Comparison of ENCODE assay signal across 16 cellular contexts in genomic region chr1:204266504-204267034, GRCh38. TPM values are rescaled to one million over a fixed set of nuclear protein-coding genes. Genes with fewer than 3 reads are reported as not detected.
A peak's percentile ranks its signal among the peaks of the same experiment; 100 is the strongest.
DNase-seq lines count a peak whose midpoint lies in the region; TF ChIP-seq lines count a peak whose summit lies in the region.
"Had no signal": no experiment of that assay in that cellular context is flagged by ENCODE, and none has a peak within 500 bp of the region (broad histone marks: within the 10 kb centered on the region; RNA-seq: fewer than 3 reads in every experiment).

No MANE protein-coding gene starts in this region.

- H3K4me1 ChIP-seq in BLaER1 = peaks cover 100% of the 10 kb centered on the region

- H3K9ac ChIP-seq in BLaER1 = no peak overlapping the region

- CTCF ChIA-PET in GM10248 (lab: Yijun Ruan, JAX) = interaction anchor here (1.1 to 2.6 kb wide), 4 partner anchors 12 to 1222 kb away, joined by 3 to 8 read pairs (median 3); no protein-coding TSS in a partner anchor

- no peak for TF ChIP-seq CTCF in fibroblast of the aortic adventitia (IDR thresholded peaks at IDR 0.05; ENCODE audit: insufficient read depth, low read length)
- TF ChIP-seq CTCF in neural crest cell (conservative IDR thresholded peaks at IDR 0.05) = no peak
- TF ChIP-seq CTCF in GM10248 (IDR thresholded peaks at IDR 0.05; ENCODE audit: control extremely low read depth, extremely low read depth, low read depth, missing control alignments) = no peak

- POLR2A ChIA-PET in GM10248 (lab: Yijun Ruan, JAX) = no interaction called here

- H3K36me3 Mint-ChIP-seq in neural crest cell (ENCODE audit: low read depth) = no peaks in the 10 kb centered on the region
- H3K36me3 Mint-ChIP-seq: activated naive CD8-positive, alpha-beta T cell; T-cell had no signal

- H3K4me1 Mint-ChIP-seq in neural crest cell = peaks cover 25% of the 10 kb centered on the region
- H3K4me1 Mint-ChIP-seq: central memory CD8-positive, alpha-beta T cell; T-cell had no signal

- peak overlapping the region; percentile 79 for H3K27ac Mint-ChIP-seq in neural crest cell (ENCODE audit: unreplicated experiment)
- H3K27ac Mint-ChIP-seq: activated naive CD8-positive, alpha-beta T cell; T-cell had no signal

- no peaks in the 10 kb centered on the region for H3K9me3 ChIP-seq in BLaER1
- H3K9me3 ChIP-seq: heart left ventricle, testis had no signal

- H3K36me3 ChIP-seq in BLaER1 = no peaks in the 10 kb centered on the region

- no peaks in the 10 kb centered on the region for H4K20me1 ChIP-seq in BLaER1

- no peaks in the 10 kb centered on the region for H3K27me3 ChIP-seq in BLaER1
- H3K27me3 ChIP-seq: heart left ventricle, testis had no signal

- H3K4me3 ChIP-seq in BLaER1 (no peak overlapping the region), fibroblast of the aortic adventitia (ENCODE audit: low read depth, low read length) (no peak overlapping the region)
- H3K4me3 ChIP-seq: heart left ventricle, testis had no signal

- DNase-seq in LoVo (ENCODE audit: low spot score) (peak; percentile 22), fibroblast of the aortic adventitia (ENCODE audit: low read depth) (peak; percentile 15), neural crest cell (ENCODE audit: low read depth, low spot score) (no peak), SKM-1 (lab: John Stamatoyannopoulos, UW; ENCODE audit: unreplicated experiment) (no peak), GM10248 (ENCODE audit: extremely low spot score) (no peak), NCI-H2171 (lab: John Stamatoyannopoulos, UW) (no peak), NCI-H1694 (lab: John Stamatoyannopoulos, UW) (no peak)
- DNase-seq: EL, heart left ventricle, NCI-H446, OCI-M1, T-cell, testis had no signal

- H3K4me2 ChIP-seq in BLaER1 = peak overlapping the region; percentile 94; the same call in 1 of the 2 replicates

- H3K4me3 Mint-ChIP-seq in neural crest cell = no peak overlapping the region
- H3K4me3 Mint-ChIP-seq: activated naive CD8-positive, alpha-beta T cell; central memory CD8-positive, alpha-beta T cell; T-cell had no signal

- peak overlapping the region; percentile 29 for H3K27ac ChIP-seq in BLaER1
- H3K27ac ChIP-seq: testis had no signal

- peaks cover 5% of the 10 kb centered on the region for H3K27me3 Mint-ChIP-seq in neural crest cell (ENCODE audit: low read depth)
- H3K27me3 Mint-ChIP-seq: activated naive CD8-positive, alpha-beta T cell had no signal

- no peaks in the 10 kb centered on the region for H3K9me3 Mint-ChIP-seq in neural crest cell
- H3K9me3 Mint-ChIP-seq: central memory CD8-positive, alpha-beta T cell; T-cell had no signal

RNA-seq across cellular contexts. Expression of gene GOLT1A, which starts 52.8 kb away (rescaled TPM):
- total RNA-seq in fibroblast of the aortic adventitia (ENCODE audit: low replicate concordance) (not detected in 2 replicates), neural crest cell (not detected in 2 replicates)

Comparison
In these comparisons a context has a peak if more than half of its experiments do, and no peak if none do; other contexts are left out.
1. DNase-seq: peak in LoVo (single experiment) and fibroblast of the aortic adventitia (single experiment); none in neural crest cell (single experiment), SKM-1 (single experiment), GM10248 (single experiment), NCI-H2171 (single experiment) and NCI-H1694 (single experiment).